ENCODE assay signal across 15 cellular contexts in the genomic region with DNA sequence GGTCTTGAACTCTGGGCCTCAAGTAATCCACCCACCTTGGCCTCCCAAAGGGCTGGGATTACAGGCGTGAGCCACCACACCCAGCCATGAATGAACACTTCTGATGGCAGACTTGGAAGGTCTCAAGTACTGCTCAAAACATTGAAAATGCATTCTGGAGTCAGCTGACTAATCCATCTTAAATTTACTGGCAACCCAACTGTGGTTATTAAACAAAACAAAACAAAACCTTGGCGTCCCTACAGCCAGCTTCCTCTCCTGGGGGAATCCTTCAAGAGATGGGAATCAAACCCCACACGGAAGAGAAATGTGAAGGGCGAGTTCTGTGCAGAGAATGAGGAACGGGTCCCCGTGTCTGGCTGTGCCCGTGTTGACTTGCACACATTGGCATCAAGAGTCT. TPM values are rescaled to one million over a fixed set of nuclear protein-coding genes. Genes with fewer than 3 reads are reported as not detected.
DNase-seq lines count a peak whose midpoint lies in the region; ATAC-seq and TF ChIP-seq lines count a peak whose summit lies in the region.
"Had no signal": no experiment of that assay in that cellular context is flagged by ENCODE, and none has a peak within 500 bp of the region (broad histone marks: within the 10 kb centered on the region; RNA-seq: fewer than 3 reads in every experiment).

No MANE protein-coding gene starts in this region.

- H3K4me1 Mint-ChIP-seq in activated naive CD8-positive, alpha-beta T cell (ENCODE audit: low read depth) = peaks cover 32% of the 10 kb centered on the region
- H3K4me1 Mint-ChIP-seq in activated naive CD8-positive, alpha-beta T cell treated with anti-CD3 and anti-CD28 coated beads for 36 hours = peaks cover 27% of the 10 kb centered on the region

- no peak for TF ChIP-seq CTCF in fibroblast of pulmonary artery (IDR thresholded peaks at IDR 0.05; ENCODE audit: low read length, missing control alignments)

- ATAC-seq in HG03442 (IDR thresholded peaks at IDR 0.05; ENCODE audit: unreplicated experiment) (no peak), HG03045 (IDR thresholded peaks at IDR 0.05; ENCODE audit: unreplicated experiment) (no peak)
- ATAC-seq: activated naive CD4-positive, alpha-beta T cell treated with anti-CD3 and anti-CD28 coated beads, Interleukin-2, amount 50 U/mL, for 72 hours; GM23338; left cardiac atrium; mucosa of descending colon had no signal

- no peaks in the 10 kb centered on the region for H3K36me3 Mint-ChIP-seq in activated naive CD8-positive, alpha-beta T cell
- H3K36me3 Mint-ChIP-seq in activated naive CD8-positive, alpha-beta T cell treated with anti-CD3 and anti-CD28 coated beads for 36 hours = peaks cover 11% of the 10 kb centered on the region

- H3K27ac Mint-ChIP-seq in activated naive CD8-positive, alpha-beta T cell = peak overlapping the region; percentile 46
- H3K27ac Mint-ChIP-seq in activated naive CD8-positive, alpha-beta T cell treated with anti-CD3 and anti-CD28 coated beads for 36 hours = no peak overlapping the region
- H3K27ac Mint-ChIP-seq: GM23338 had no signal

- H3K9me3 Mint-ChIP-seq in activated naive CD8-positive, alpha-beta T cell (ENCODE audit: low read depth) = no peaks in the 10 kb centered on the region
- no peaks in the 10 kb centered on the region for H3K9me3 Mint-ChIP-seq in activated naive CD8-positive, alpha-beta T cell treated with anti-CD3 and anti-CD28 coated beads for 36 hours
- H3K9me3 Mint-ChIP-seq: activated naive CD4-positive, alpha-beta T cell treated with anti-CD3 and anti-CD28 coated beads, Interleukin-2, amount 50 U/mL, for 72 hours; GM23338 had no signal

- no peak for DNase-seq in activated naive CD8-positive, alpha-beta T cell treated with anti-CD3 and anti-CD28 coated beads for 36 hours
- DNase-seq in SW 1271 (lab: John Stamatoyannopoulos, UW) = peak; percentile 23 to 61
- peak; percentile 60 for DNase-seq in fibroblast of pulmonary artery (ENCODE audit: low read depth)
- DNase-seq in anterior cingulate cortex (lab: John Stamatoyannopoulos, UW) = no peak
- no peak for DNase-seq in Ammon's horn (ENCODE audit: low spot score)
- DNase-seq: Caco-2, left cardiac atrium, mucosa of descending colon, NCI-H82 had no signal

- H3K27me3 Mint-ChIP-seq in activated naive CD8-positive, alpha-beta T cell = no peaks in the 10 kb centered on the region
- no peaks in the 10 kb centered on the region for H3K27me3 Mint-ChIP-seq in activated naive CD8-positive, alpha-beta T cell treated with anti-CD3 and anti-CD28 coated beads for 36 hours

- no peak overlapping the region for H3K4me3 Mint-ChIP-seq in activated naive CD8-positive, alpha-beta T cell
- H3K4me3 Mint-ChIP-seq in activated naive CD8-positive, alpha-beta T cell treated with anti-CD3 and anti-CD28 coated beads for 36 hours = no peak overlapping the region
- H3K4me3 Mint-ChIP-seq: GM23338 had no signal

- H3K4me3 ChIP-seq in fibroblast of pulmonary artery (replicated peaks; ENCODE audit: low read depth, low read length) = no peak overlapping the region
- H3K4me3 ChIP-seq: GM23338, mucosa of descending colon, suprapubic skin had no signal

RNA-seq across cellular contexts. Expression of gene MAP2K2, which starts 3.4 kb away (rescaled TPM):
- 100 to 1,000 TPM; 120 to 121 TPM for total RNA-seq in activated naive CD8-positive, alpha-beta T cell treated with anti-CD3 and anti-CD28 coated beads for 36 hours

RNA-seq across cellular contexts. Expression of gene CREB3L3, which starts 32.9 kb away (rescaled TPM):
- total RNA-seq in activated naive CD8-positive, alpha-beta T cell treated with anti-CD3 and anti-CD28 coated beads for 36 hours = not detected
- total RNA-seq: GM23338, left cardiac atrium had no signal

RNA-seq across cellular contexts. Expression of gene ZBTB7A, which starts 53.8 kb away (rescaled TPM):
- total RNA-seq in activated naive CD8-positive, alpha-beta T cell treated with anti-CD3 and anti-CD28 coated beads for 36 hours = 10 to 100 TPM; 34.9 to 35.9 TPM

Comparison
In these comparisons a context has a peak if more than half of its experiments do, and no peak if none do; other contexts are left out.
1. DNase-seq: peak in SW 1271 (2 of 2) and fibroblast of pulmonary artery (single experiment); none in activated naive CD8-positive, alpha-beta T cell treated with anti-CD3 and anti-CD28 coated beads for 36 hours (single experiment), anterior cingulate cortex (0 of 58) and Ammon's horn (single experiment).